1 cellular context compared by ENCODE assay signal in genomic region chr5:138654281-138654867, GRCh38.
TF ChIP-seq lines count a peak whose summit lies in the region.

No MANE protein-coding gene starts in this region.

TF ChIP-seq in HepG2, 621 proteins besides CTCF, POLR2A, EP300 and RAD21 (continued from another document):
- no peak for TF ChIP-seq ATF6 (CRISPR knock-in tag; conservative IDR thresholded peaks at IDR 0.05)
